Comparison of ENCODE assay signal across 1 cellular context in the genomic region with DNA sequence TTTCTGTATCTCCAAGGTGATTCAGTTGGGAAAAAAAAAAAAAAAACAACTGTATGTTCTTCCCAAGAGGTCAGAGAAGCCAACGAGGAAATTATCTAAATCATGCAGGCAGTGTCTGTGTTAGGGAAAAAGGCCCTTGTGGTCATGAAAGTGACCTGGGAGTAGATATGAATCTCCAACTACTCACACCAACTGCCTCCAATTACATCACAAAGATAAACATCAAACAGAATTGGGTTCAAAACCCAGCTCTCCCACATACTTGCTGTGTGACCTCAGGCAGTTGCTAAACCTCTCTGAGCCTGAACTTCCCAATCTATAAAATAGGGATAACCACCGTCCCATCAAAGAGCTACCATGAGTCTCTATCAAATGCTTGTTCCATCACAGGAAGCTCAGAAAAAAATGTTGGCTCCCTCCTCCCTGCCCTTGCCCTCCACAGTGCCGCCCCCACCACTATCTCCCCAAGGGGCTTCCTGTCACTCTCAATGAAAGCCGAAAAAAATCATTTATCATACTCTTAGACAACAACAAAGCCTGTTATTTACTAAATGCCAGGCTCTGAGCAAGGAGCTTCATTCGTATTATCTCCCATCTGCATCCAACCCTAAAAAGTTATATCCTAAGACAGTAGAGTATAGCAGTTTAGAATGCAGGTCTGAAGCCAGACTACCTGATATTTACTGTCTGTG.
TF ChIP-seq lines count a peak whose summit lies in the region.

No MANE protein-coding gene starts in this region.

TF ChIP-seq in K562, 482 proteins besides CTCF, POLR2A, EP300 and RAD21 (continued from another document and continues in another):
- TF ChIP-seq, protein P1, sequence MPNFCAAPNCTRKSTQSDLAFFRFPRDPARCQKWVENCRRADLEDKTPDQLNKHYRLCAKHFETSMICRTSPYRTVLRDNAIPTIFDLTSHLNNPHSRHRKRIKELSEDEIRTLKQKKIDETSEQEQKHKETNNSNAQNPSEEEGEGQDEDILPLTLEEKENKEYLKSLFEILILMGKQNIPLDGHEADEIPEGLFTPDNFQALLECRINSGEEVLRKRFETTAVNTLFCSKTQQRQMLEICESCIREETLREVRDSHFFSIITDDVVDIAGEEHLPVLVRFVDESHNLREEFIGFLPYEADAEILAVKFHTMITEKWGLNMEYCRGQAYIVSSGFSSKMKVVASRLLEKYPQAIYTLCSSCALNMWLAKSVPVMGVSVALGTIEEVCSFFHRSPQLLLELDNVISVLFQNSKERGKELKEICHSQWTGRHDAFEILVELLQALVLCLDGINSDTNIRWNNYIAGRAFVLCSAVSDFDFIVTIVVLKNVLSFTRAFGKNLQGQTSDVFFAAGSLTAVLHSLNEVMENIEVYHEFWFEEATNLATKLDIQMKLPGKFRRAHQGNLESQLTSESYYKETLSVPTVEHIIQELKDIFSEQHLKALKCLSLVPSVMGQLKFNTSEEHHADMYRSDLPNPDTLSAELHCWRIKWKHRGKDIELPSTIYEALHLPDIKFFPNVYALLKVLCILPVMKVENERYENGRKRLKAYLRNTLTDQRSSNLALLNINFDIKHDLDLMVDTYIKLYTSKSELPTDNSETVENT (CRISPR knock-in tag; IDR thresholded peaks at IDR 0.05), result no peak
- TF ChIP-seq, protein P2, sequence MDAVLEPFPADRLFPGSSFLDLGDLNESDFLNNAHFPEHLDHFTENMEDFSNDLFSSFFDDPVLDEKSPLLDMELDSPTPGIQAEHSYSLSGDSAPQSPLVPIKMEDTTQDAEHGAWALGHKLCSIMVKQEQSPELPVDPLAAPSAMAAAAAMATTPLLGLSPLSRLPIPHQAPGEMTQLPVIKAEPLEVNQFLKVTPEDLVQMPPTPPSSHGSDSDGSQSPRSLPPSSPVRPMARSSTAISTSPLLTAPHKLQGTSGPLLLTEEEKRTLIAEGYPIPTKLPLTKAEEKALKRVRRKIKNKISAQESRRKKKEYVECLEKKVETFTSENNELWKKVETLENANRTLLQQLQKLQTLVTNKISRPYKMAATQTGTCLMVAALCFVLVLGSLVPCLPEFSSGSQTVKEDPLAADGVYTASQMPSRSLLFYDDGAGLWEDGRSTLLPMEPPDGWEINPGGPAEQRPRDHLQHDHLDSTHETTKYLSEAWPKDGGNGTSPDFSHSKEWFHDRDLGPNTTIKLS (IDR thresholded peaks at IDR 0.05; ENCODE audit: borderline replicate concordance, low read depth), result no peak
- TF ChIP-seq MYBL2 (IDR thresholded peaks at IDR 0.05; ENCODE audit: low read depth) (no peak), MYBL2 (CRISPR knock-in tag; IDR thresholded peaks at IDR 0.05; ENCODE audit: borderline replicate concordance) (no peak), HNRNPL (IDR thresholded peaks at IDR 0.05; ENCODE audit: low read depth, low read length) (no peak), MCM7 (IDR thresholded peaks at IDR 0.05) (no peak), NBN (IDR thresholded peaks at IDR 0.05; ENCODE audit: low read depth) (peak; percentile 32; the same call in 1 of the 2 replicates), ZNF165 (CRISPR knock-in tag; IDR thresholded peaks at IDR 0.05; ENCODE audit: borderline replicate concordance) (no peak), ZNF551 (CRISPR knock-in tag; IDR thresholded peaks at IDR 0.05) (no peak), MECOM (CRISPR knock-in tag; IDR thresholded peaks at IDR 0.05) (no peak), FOXK2 (conservative IDR thresholded peaks at IDR 0.05 in 1 of 2, IDR thresholded peaks at IDR 0.05 in 1 of 2; ENCODE audit: low read depth in 2 of 2) (no peak), SRSF1 (IDR thresholded peaks at IDR 0.05; ENCODE audit: low read depth, low read length) (no peak), SMARCB1 (IDR thresholded peaks at IDR 0.05; ENCODE audit: insufficient read length, low read depth) (no peak), POLR2AphosphoS2 (IDR thresholded peaks at IDR 0.05; ENCODE audit: low read length) (no peak), TCF3 (CRISPR knock-in tag; IDR thresholded peaks at IDR 0.05) (peak; percentile 78), HEY1 (CRISPR knock-in tag; IDR thresholded peaks at IDR 0.05; ENCODE audit: borderline replicate concordance) (no peak), POLR3G (IDR thresholded peaks at IDR 0.05; ENCODE audit: extremely low read depth, insufficient read length, insufficient replicate concordance) (no peak), DNMT1 (IDR thresholded peaks at IDR 0.05) (no peak), ZNF766 (CRISPR knock-in tag; conservative IDR thresholded peaks at IDR 0.05) (no peak), SNRNP70 (optimal IDR thresholded peaks at IDR 0.05; ENCODE audit: low read depth, low read length) (no peak), SMAD4 (CRISPR knock-in tag; conservative IDR thresholded peaks at IDR 0.05) (no peak), DIDO1 (tag; IDR thresholded peaks at IDR 0.05; ENCODE audit: low read depth) (no peak), FOXA3 (CRISPR knock-in tag; conservative IDR thresholded peaks at IDR 0.05 in 1 of 2, IDR thresholded peaks at IDR 0.05 in 1 of 2) (peak in 1 of 2 experiments; percentile 76; a peak in 2 of 4 replicates), ZNF57 (CRISPR knock-in tag; IDR thresholded peaks at IDR 0.05) (no peak), ZNF589 (CRISPR knock-in tag; IDR thresholded peaks at IDR 0.05; ENCODE audit: low read depth) (no peak), TRIM28 (IDR thresholded peaks at IDR 0.05) (no peak), HDAC1 (IDR thresholded peaks at IDR 0.05) (no peak), ZNF175 (CRISPR knock-in tag; IDR thresholded peaks at IDR 0.05; ENCODE audit: low read depth) (no peak), ZNF311 (CRISPR knock-in tag; IDR thresholded peaks at IDR 0.05) (no peak), KDM2B (CRISPR knock-in tag; IDR thresholded peaks at IDR 0.05) (no peak), ZFX (CRISPR knock-in tag; IDR thresholded peaks at IDR 0.05) (no peak), ILF3 (IDR thresholded peaks at IDR 0.05; ENCODE audit: borderline replicate concordance) (no peak), NR2F6 (CRISPR knock-in tag; IDR thresholded peaks at IDR 0.05) (no peak)
- TF ChIP-seq, protein P3, sequence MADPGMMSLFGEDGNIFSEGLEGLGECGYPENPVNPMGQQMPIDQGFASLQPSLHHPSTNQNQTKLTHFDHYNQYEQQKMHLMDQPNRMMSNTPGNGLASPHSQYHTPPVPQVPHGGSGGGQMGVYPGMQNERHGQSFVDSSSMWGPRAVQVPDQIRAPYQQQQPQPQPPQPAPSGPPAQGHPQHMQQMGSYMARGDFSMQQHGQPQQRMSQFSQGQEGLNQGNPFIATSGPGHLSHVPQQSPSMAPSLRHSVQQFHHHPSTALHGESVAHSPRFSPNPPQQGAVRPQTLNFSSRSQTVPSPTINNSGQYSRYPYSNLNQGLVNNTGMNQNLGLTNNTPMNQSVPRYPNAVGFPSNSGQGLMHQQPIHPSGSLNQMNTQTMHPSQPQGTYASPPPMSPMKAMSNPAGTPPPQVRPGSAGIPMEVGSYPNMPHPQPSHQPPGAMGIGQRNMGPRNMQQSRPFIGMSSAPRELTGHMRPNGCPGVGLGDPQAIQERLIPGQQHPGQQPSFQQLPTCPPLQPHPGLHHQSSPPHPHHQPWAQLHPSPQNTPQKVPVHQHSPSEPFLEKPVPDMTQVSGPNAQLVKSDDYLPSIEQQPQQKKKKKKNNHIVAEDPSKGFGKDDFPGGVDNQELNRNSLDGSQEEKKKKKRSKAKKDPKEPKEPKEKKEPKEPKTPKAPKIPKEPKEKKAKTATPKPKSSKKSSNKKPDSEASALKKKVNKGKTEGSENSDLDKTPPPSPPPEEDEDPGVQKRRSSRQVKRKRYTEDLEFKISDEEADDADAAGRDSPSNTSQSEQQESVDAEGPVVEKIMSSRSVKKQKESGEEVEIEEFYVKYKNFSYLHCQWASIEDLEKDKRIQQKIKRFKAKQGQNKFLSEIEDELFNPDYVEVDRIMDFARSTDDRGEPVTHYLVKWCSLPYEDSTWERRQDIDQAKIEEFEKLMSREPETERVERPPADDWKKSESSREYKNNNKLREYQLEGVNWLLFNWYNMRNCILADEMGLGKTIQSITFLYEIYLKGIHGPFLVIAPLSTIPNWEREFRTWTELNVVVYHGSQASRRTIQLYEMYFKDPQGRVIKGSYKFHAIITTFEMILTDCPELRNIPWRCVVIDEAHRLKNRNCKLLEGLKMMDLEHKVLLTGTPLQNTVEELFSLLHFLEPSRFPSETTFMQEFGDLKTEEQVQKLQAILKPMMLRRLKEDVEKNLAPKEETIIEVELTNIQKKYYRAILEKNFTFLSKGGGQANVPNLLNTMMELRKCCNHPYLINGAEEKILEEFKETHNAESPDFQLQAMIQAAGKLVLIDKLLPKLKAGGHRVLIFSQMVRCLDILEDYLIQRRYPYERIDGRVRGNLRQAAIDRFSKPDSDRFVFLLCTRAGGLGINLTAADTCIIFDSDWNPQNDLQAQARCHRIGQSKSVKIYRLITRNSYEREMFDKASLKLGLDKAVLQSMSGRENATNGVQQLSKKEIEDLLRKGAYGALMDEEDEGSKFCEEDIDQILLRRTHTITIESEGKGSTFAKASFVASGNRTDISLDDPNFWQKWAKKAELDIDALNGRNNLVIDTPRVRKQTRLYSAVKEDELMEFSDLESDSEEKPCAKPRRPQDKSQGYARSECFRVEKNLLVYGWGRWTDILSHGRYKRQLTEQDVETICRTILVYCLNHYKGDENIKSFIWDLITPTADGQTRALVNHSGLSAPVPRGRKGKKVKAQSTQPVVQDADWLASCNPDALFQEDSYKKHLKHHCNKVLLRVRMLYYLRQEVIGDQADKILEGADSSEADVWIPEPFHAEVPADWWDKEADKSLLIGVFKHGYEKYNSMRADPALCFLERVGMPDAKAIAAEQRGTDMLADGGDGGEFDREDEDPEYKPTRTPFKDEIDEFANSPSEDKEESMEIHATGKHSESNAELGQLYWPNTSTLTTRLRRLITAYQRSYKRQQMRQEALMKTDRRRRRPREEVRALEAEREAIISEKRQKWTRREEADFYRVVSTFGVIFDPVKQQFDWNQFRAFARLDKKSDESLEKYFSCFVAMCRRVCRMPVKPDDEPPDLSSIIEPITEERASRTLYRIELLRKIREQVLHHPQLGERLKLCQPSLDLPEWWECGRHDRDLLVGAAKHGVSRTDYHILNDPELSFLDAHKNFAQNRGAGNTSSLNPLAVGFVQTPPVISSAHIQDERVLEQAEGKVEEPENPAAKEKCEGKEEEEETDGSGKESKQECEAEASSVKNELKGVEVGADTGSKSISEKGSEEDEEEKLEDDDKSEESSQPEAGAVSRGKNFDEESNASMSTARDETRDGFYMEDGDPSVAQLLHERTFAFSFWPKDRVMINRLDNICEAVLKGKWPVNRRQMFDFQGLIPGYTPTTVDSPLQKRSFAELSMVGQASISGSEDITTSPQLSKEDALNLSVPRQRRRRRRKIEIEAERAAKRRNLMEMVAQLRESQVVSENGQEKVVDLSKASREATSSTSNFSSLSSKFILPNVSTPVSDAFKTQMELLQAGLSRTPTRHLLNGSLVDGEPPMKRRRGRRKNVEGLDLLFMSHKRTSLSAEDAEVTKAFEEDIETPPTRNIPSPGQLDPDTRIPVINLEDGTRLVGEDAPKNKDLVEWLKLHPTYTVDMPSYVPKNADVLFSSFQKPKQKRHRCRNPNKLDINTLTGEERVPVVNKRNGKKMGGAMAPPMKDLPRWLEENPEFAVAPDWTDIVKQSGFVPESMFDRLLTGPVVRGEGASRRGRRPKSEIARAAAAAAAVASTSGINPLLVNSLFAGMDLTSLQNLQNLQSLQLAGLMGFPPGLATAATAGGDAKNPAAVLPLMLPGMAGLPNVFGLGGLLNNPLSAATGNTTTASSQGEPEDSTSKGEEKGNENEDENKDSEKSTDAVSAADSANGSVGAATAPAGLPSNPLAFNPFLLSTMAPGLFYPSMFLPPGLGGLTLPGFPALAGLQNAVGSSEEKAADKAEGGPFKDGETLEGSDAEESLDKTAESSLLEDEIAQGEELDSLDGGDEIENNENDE (IDR thresholded peaks at IDR 0.05; ENCODE audit: low read depth, low read length), result no peak
- TF ChIP-seq, protein P4, sequence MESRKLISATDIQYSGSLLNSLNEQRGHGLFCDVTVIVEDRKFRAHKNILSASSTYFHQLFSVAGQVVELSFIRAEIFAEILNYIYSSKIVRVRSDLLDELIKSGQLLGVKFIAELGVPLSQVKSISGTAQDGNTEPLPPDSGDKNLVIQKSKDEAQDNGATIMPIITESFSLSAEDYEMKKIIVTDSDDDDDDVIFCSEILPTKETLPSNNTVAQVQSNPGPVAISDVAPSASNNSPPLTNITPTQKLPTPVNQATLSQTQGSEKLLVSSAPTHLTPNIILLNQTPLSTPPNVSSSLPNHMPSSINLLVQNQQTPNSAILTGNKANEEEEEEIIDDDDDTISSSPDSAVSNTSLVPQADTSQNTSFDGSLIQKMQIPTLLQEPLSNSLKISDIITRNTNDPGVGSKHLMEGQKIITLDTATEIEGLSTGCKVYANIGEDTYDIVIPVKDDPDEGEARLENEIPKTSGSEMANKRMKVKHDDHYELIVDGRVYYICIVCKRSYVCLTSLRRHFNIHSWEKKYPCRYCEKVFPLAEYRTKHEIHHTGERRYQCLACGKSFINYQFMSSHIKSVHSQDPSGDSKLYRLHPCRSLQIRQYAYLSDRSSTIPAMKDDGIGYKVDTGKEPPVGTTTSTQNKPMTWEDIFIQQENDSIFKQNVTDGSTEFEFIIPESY (CRISPR knock-in tag; IDR thresholded peaks at IDR 0.05), result no peak
- TF ChIP-seq, protein P5, sequence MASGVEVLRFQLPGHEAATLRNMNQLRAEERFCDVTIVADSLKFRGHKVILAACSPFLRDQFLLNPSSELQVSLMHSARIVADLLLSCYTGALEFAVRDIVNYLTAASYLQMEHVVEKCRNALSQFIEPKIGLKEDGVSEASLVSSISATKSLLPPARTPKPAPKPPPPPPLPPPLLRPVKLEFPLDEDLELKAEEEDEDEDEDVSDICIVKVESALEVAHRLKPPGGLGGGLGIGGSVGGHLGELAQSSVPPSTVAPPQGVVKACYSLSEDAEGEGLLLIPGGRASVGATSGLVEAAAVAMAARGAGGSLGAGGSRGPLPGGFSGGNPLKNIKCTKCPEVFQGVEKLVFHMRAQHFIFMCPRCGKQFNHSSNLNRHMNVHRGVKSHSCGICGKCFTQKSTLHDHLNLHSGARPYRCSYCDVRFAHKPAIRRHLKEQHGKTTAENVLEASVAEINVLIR (CRISPR knock-in tag; IDR thresholded peaks at IDR 0.05), result peak; percentile 44; the same call in 1 of the 2 replicates
- TF ChIP-seq, protein P6, sequence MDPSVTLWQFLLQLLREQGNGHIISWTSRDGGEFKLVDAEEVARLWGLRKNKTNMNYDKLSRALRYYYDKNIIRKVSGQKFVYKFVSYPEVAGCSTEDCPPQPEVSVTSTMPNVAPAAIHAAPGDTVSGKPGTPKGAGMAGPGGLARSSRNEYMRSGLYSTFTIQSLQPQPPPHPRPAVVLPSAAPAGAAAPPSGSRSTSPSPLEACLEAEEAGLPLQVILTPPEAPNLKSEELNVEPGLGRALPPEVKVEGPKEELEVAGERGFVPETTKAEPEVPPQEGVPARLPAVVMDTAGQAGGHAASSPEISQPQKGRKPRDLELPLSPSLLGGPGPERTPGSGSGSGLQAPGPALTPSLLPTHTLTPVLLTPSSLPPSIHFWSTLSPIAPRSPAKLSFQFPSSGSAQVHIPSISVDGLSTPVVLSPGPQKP (CRISPR knock-in tag; IDR thresholded peaks at IDR 0.05), result no peak
- TF ChIP-seq, protein P7, sequence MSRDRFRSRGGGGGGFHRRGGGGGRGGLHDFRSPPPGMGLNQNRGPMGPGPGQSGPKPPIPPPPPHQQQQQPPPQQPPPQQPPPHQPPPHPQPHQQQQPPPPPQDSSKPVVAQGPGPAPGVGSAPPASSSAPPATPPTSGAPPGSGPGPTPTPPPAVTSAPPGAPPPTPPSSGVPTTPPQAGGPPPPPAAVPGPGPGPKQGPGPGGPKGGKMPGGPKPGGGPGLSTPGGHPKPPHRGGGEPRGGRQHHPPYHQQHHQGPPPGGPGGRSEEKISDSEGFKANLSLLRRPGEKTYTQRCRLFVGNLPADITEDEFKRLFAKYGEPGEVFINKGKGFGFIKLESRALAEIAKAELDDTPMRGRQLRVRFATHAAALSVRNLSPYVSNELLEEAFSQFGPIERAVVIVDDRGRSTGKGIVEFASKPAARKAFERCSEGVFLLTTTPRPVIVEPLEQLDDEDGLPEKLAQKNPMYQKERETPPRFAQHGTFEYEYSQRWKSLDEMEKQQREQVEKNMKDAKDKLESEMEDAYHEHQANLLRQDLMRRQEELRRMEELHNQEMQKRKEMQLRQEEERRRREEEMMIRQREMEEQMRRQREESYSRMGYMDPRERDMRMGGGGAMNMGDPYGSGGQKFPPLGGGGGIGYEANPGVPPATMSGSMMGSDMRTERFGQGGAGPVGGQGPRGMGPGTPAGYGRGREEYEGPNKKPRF (IDR thresholded peaks at IDR 0.05; ENCODE audit: low read depth, low read length), result no peak
